1 cellular context compared by ENCODE assay signal in genomic region chr9:127396253-127396807, GRCh38.
TF ChIP-seq lines count a peak whose summit lies in the region.

No MANE protein-coding gene starts in this region.

TF ChIP-seq in K562, 482 proteins besides CTCF, POLR2A, EP300 and RAD21 (continued from another document and continues in another):
- TF ChIP-seq ZNF212 (CRISPR knock-in tag; IDR thresholded peaks at IDR 0.05) (no peak), MYC (IDR thresholded peaks at IDR 0.05; ENCODE audit: low read depth, low read length) (peak; percentile 71), MYC (CRISPR knock-in tag; IDR thresholded peaks at IDR 0.05; ENCODE audit: borderline replicate concordance, low read depth) (no peak), HMGXB4 (CRISPR knock-in tag; IDR thresholded peaks at IDR 0.05) (no peak), NCOA2 (IDR thresholded peaks at IDR 0.05; ENCODE audit: partially characterized antibody in 2 of 2) (no peak), NEUROD1 (IDR thresholded peaks at IDR 0.05; ENCODE audit: borderline replicate concordance, low read depth, low read length, partially characterized antibody) (no peak), ERF (CRISPR knock-in tag; IDR thresholded peaks at IDR 0.05) (no peak; the same call in 1 of the 2 replicates), CC2D1A (IDR thresholded peaks at IDR 0.05) (no peak), TBL1XR1 (IDR thresholded peaks at IDR 0.05; ENCODE audit: low read length in 2 of 2) (no peak), ZNF146 (CRISPR knock-in tag; IDR thresholded peaks at IDR 0.05; ENCODE audit: unreplicated experiment) (no peak), SIN3B (IDR thresholded peaks at IDR 0.05; ENCODE audit: low read depth) (no peak), ZFP30 (CRISPR knock-in tag; IDR thresholded peaks at IDR 0.05; ENCODE audit: borderline replicate concordance) (no peak), CREB3 (tag; conservative IDR thresholded peaks at IDR 0.05; ENCODE audit: low read depth) (no peak), IRF9 (tag; IDR thresholded peaks at IDR 0.05) (no peak), MTA3 (IDR thresholded peaks at IDR 0.05; ENCODE audit: borderline replicate concordance) (peak; percentile 30; the same call in 1 of the 2 replicates), FIP1L1 (IDR thresholded peaks at IDR 0.05; ENCODE audit: low read depth, low read length, poor library complexity, severe bottlenecking) (no peak), ILF3 (IDR thresholded peaks at IDR 0.05; ENCODE audit: borderline replicate concordance) (no peak), RNF219 (CRISPR knock-in tag; IDR thresholded peaks at IDR 0.05) (no peak), MCM2 (IDR thresholded peaks at IDR 0.05; ENCODE audit: low read depth) (no peak), MGA (IDR thresholded peaks at IDR 0.05) (peak; percentile 98), NFATC3 (IDR thresholded peaks at IDR 0.05) (no peak), MXI1 (IDR thresholded peaks at IDR 0.05; ENCODE audit: low read depth, low read length) (peak; percentile 56; the same call in 1 of the 2 replicates)
- TF ChIP-seq, protein P1, sequence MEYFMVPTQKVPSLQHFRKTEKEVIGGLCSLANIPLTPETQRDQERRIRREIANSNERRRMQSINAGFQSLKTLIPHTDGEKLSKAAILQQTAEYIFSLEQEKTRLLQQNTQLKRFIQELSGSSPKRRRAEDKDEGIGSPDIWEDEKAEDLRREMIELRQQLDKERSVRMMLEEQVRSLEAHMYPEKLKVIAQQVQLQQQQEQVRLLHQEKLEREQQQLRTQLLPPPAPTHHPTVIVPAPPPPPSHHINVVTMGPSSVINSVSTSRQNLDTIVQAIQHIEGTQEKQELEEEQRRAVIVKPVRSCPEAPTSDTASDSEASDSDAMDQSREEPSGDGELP (CRISPR knock-in tag; IDR thresholded peaks at IDR 0.05; ENCODE audit: borderline replicate concordance) = peak; percentile 33; the same call in 1 of the 2 replicates
- TF ChIP-seq, protein P2, sequence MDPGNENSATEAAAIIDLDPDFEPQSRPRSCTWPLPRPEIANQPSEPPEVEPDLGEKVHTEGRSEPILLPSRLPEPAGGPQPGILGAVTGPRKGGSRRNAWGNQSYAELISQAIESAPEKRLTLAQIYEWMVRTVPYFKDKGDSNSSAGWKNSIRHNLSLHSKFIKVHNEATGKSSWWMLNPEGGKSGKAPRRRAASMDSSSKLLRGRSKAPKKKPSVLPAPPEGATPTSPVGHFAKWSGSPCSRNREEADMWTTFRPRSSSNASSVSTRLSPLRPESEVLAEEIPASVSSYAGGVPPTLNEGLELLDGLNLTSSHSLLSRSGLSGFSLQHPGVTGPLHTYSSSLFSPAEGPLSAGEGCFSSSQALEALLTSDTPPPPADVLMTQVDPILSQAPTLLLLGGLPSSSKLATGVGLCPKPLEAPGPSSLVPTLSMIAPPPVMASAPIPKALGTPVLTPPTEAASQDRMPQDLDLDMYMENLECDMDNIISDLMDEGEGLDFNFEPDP (CRISPR knock-in tag; IDR thresholded peaks at IDR 0.05) = 0 out of 2 replicates have a peak, but pooled peaks have one; percentile 49
- TF ChIP-seq, protein P3, sequence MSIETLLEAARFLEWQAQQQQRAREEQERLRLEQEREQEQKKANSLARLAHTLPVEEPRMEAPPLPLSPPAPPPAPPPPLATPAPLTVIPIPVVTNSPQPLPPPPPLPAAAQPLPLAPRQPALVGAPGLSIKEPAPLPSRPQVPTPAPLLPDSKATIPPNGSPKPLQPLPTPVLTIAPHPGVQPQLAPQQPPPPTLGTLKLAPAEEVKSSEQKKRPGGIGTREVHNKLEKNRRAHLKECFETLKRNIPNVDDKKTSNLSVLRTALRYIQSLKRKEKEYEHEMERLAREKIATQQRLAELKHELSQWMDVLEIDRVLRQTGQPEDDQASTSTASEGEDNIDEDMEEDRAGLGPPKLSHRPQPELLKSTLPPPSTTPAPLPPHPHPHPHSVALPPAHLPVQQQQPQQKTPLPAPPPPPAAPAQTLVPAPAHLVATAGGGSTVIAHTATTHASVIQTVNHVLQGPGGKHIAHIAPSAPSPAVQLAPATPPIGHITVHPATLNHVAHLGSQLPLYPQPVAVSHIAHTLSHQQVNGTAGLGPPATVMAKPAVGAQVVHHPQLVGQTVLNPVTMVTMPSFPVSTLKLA (conservative IDR thresholded peaks at IDR 0.05) = peak; percentile 98
- TF ChIP-seq, protein P4, sequence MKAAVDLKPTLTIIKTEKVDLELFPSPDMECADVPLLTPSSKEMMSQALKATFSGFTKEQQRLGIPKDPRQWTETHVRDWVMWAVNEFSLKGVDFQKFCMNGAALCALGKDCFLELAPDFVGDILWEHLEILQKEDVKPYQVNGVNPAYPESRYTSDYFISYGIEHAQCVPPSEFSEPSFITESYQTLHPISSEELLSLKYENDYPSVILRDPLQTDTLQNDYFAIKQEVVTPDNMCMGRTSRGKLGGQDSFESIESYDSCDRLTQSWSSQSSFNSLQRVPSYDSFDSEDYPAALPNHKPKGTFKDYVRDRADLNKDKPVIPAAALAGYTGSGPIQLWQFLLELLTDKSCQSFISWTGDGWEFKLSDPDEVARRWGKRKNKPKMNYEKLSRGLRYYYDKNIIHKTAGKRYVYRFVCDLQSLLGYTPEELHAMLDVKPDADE (conservative IDR thresholded peaks at IDR 0.05; ENCODE audit: control insufficient read depth, low read depth, low read length) = peak; percentile 71; the same call in 1 of the 2 replicates
